In genomic region chr13:109729031-109729870, GRCh38 we compare ENCODE assay signal across 17 cellular contexts. TPM values are rescaled to one million over a fixed set of nuclear protein-coding genes. Genes with fewer than 3 reads are reported as not detected.
DNase-seq lines count a peak whose midpoint lies in the region; FAIRE-seq and TF ChIP-seq lines count a peak whose summit lies in the region.
"Had no signal": no experiment of that assay in that cellular context is flagged by ENCODE, and none has a peak within 500 bp of the region (broad histone marks: within the 10 kb centered on the region; RNA-seq: fewer than 3 reads in every experiment).

No MANE protein-coding gene starts in this region.

- H3K18ac ChIP-seq in mesendoderm (ENCODE audit: low read length), result no peak overlapping the region

- no peak overlapping the region for H3K4ac ChIP-seq in mesendoderm (ENCODE audit: low read depth, low read length)

- no peak overlapping the region for H3K56ac ChIP-seq in mesendoderm (ENCODE audit: low read length)

- H3K79me2 ChIP-seq in mammary epithelial cell (ENCODE audit: insufficient read depth, low read length) (no peaks in the 10 kb centered on the region), mesendoderm (ENCODE audit: control insufficient read depth, insufficient read depth, low read length) (no peaks in the 10 kb centered on the region)

- no peak overlapping the region for H3K9ac ChIP-seq in mammary epithelial cell (ENCODE audit: insufficient read depth, low read length)
- no peak overlapping the region for H3K9ac ChIP-seq in mesendoderm (ENCODE audit: low read length)

- DNase-seq in mammary epithelial cell, result peak; percentile 63
- no peak for DNase-seq in MCF 10A (ENCODE audit: unreplicated experiment)
- DNase-seq in caudate nucleus (lab: John Stamatoyannopoulos, UW), result no peak
- peak; percentile 37 for DNase-seq in mesendoderm
- peak; percentile 7 for DNase-seq in urothelium cell line (ENCODE audit: low spot score)
- no peak for DNase-seq in AML-193 (lab: John Stamatoyannopoulos, UW)
- no peak for DNase-seq in endothelial cell (ENCODE audit: low spot score)
- DNase-seq in T-helper 1 cell, result no peak
- DNase-seq: activated CD4-positive, alpha-beta memory T cell treated with anti-CD3 and anti-CD28 coated beads for 36 hours; HCEC 1CT; KBM-7; left ventricle myocardium superior; NCI-H510A treated with DMSO at 0.1 percent for 48 hours; T1000 had no signal

- in situ Hi-C loops in mammary epithelial cell (cut with MboI; ENCODE audit: low sequenced_read_pairs in 2 of 2), result no loop called here

- H3K4me3 Mint-ChIP-seq in MCF 10A (ENCODE audit: unreplicated experiment) (no peak overlapping the region), endothelial cell (ENCODE audit: unreplicated experiment) (no peak overlapping the region)
- H3K4me3 Mint-ChIP-seq: activated CD4-positive, alpha-beta memory T cell treated with anti-CD3 and anti-CD28 coated beads for 36 hours had no signal

- H2BK15ac ChIP-seq in mesendoderm (replicated peaks; ENCODE audit: low read depth), result no peak overlapping the region

- H2BK120ac ChIP-seq in mesendoderm (ENCODE audit: low read depth, low read length), result no peak overlapping the region

- H3K27ac Mint-ChIP-seq in MCF 10A (ENCODE audit: low read depth, unreplicated experiment) (no peak overlapping the region), endothelial cell (ENCODE audit: unreplicated experiment) (no peak overlapping the region)
- H3K27ac Mint-ChIP-seq: activated CD4-positive, alpha-beta memory T cell treated with anti-CD3 and anti-CD28 coated beads for 36 hours had no signal

- peak overlapping the region; percentile 55 for H3K4me2 ChIP-seq in mammary epithelial cell (ENCODE audit: insufficient read depth, low read depth, low read length)
- no peak overlapping the region for H3K4me2 ChIP-seq in mesendoderm (ENCODE audit: low read length)
- H3K4me2 ChIP-seq: A549 had no signal

- no peak overlapping the region for H3K27ac ChIP-seq in mammary epithelial cell (ENCODE audit: insufficient read depth, low read depth, low read length)
- H3K27ac ChIP-seq in caudate nucleus (ENCODE audit: low read depth, low read length), result peak overlapping the region; percentile 2
- H3K27ac ChIP-seq in mesendoderm (ENCODE audit: low read depth, low read length), result no peak overlapping the region
- H3K27ac ChIP-seq: A549, RWPE1 had no signal

- whole genome bisulfite sequencing in mammary epithelial cell (ENCODE audit: low coverage, missing lambda C conversion rate), result 10% methylated on average over 14 of the region's 14 CpGs
- WGBS in mesendoderm (ENCODE audit: extremely low coverage, insufficient coverage, low lambda C conversion rate), result no CpG with 5 or more reads among the region's 14 CpGs

- TF ChIP-seq CTCF in mammary epithelial cell (conservative IDR thresholded peaks at IDR 0.05 in 1 of 2, IDR thresholded peaks at IDR 0.05 in 1 of 2; ENCODE audit: extremely low read depth in 1 of 2, insufficient read depth in 1 of 2, low read depth in 1 of 2, low read length in 2 of 2) (no peak), MCF 10A (IDR thresholded peaks at IDR 0.05; ENCODE audit: unreplicated experiment) (no peak), endothelial cell (IDR thresholded peaks at IDR 0.05; ENCODE audit: unreplicated experiment) (no peak)

- POLR2A ChIA-PET in MCF 10A (lab: Yijun Ruan, JAX), result no interaction called here

- H2BK5ac ChIP-seq in mesendoderm (ENCODE audit: low read length), result no peak overlapping the region

- no peak overlapping the region for H4K8ac ChIP-seq in mesendoderm (ENCODE audit: low read depth, low read length)

- no TSS peak for BruUV-seq in mammary epithelial cell (replicated peaks; lab: Mats Ljungman, UMichigan)
- no TSS peak for BruUV-seq in MCF 10A (replicated peaks; lab: Mats Ljungman, UMichigan)

- no peak overlapping the region for H2AK5ac ChIP-seq in mesendoderm (ENCODE audit: low read length)

- peak overlapping the region; percentile 60 for H2AFZ ChIP-seq in mammary epithelial cell (ENCODE audit: low read depth, low read length)

- peaks cover 13% of the 10 kb centered on the region for H3K4me1 ChIP-seq in mammary epithelial cell (ENCODE audit: insufficient read depth, low read length)
- H3K4me1 ChIP-seq in mesendoderm (ENCODE audit: control insufficient read depth, low read depth, low read length), result no peaks in the 10 kb centered on the region
- H3K4me1 ChIP-seq: A549 had no signal

- H3K4me3 ChIP-seq in mammary epithelial cell (replicated peaks in 1 of 3; ENCODE audit: insufficient read depth in 1 of 3, low read depth in 2 of 3, low read length in 3 of 3), result no peak overlapping the region
- H3K4me3 ChIP-seq in mesendoderm (ENCODE audit: low read length), result no peak overlapping the region
- H3K4me3 ChIP-seq: A549 had no signal

- intact Hi-C loops in mammary epithelial cell (cut with micrococcal nuclease), result no loop called here
- intact Hi-C loops in MCF 10A (cut with micrococcal nuclease), result no loop called here

- H3K36me3 ChIP-seq in mammary epithelial cell (ENCODE audit: insufficient read depth, low read length) (no peaks in the 10 kb centered on the region), mesendoderm (ENCODE audit: control insufficient read depth, insufficient read depth, low read length) (no peaks in the 10 kb centered on the region)

- no peaks in the 10 kb centered on the region for H3K9me3 ChIP-seq in mammary epithelial cell (replicated peaks; ENCODE audit: insufficient read depth, low read length)
- H3K9me3 ChIP-seq: A549 had no signal

- H3K9me3 Mint-ChIP-seq in MCF 10A (ENCODE audit: unreplicated experiment) (no peaks in the 10 kb centered on the region), endothelial cell (ENCODE audit: unreplicated experiment) (no peaks in the 10 kb centered on the region)
- H3K9me3 Mint-ChIP-seq: activated CD4-positive, alpha-beta memory T cell treated with anti-CD3 and anti-CD28 coated beads for 36 hours had no signal

- H4K20me1 ChIP-seq in mammary epithelial cell (ENCODE audit: insufficient read depth, low read length), result no peaks in the 10 kb centered on the region

- dilution Hi-C loops in mammary epithelial cell (cut with HindIII; ENCODE audit: low sequenced_read_pairs), result loop anchor here (5.0 kb wide), 1 partner anchor 33 kb away; no protein-coding TSS in a partner anchor

- CTCF ChIA-PET in mammary epithelial cell (lab: Charles Lee; ENCODE audit: low non-redundant PET) (interaction anchor here (0.9 kb wide), 1 partner anchor 384 kb away, joined by 3 read pairs; no protein-coding TSS in a partner anchor), MCF 10A (lab: Yijun Ruan, JAX) (interaction anchor here (0.6 kb wide), 1 partner anchor 207 kb away, joined by 6 read pairs; no protein-coding TSS in a partner anchor)

- FAIRE-seq in urothelium cell line (lab: Jason Lieb, UNC), result no peak
- FAIRE-seq: A549, endothelial cell of umbilical vein had no signal

- H3K36me3 Mint-ChIP-seq in MCF 10A (ENCODE audit: insufficient read depth, unreplicated experiment) (peaks cover 6% of the 10 kb centered on the region), endothelial cell (ENCODE audit: low read depth, unreplicated experiment) (no peaks in the 10 kb centered on the region)
- H3K36me3 Mint-ChIP-seq: activated CD4-positive, alpha-beta memory T cell treated with anti-CD3 and anti-CD28 coated beads for 36 hours had no signal

- no peak overlapping the region for H4K5ac ChIP-seq in mesendoderm (ENCODE audit: low read length)

- H3K27me3 Mint-ChIP-seq in MCF 10A (ENCODE audit: insufficient read depth, unreplicated experiment), result no peaks in the 10 kb centered on the region
- peaks cover 11% of the 10 kb centered on the region for H3K27me3 Mint-ChIP-seq in endothelial cell (ENCODE audit: unreplicated experiment)

- H3K27me3 ChIP-seq in mammary epithelial cell (ENCODE audit: insufficient read depth, low read length) (no peaks in the 10 kb centered on the region), mesendoderm (ENCODE audit: insufficient read depth, low read length, poor library complexity) (no peaks in the 10 kb centered on the region)

- H3K79me1 ChIP-seq in mesendoderm (ENCODE audit: low read length), result no peaks in the 10 kb centered on the region

- H3K23ac ChIP-seq in mesendoderm (ENCODE audit: low read length), result no peak overlapping the region

- H3K4me1 Mint-ChIP-seq in MCF 10A (ENCODE audit: insufficient read depth, unreplicated experiment), result peaks cover 5% of the 10 kb centered on the region
- H3K4me1 Mint-ChIP-seq in endothelial cell (ENCODE audit: unreplicated experiment), result peaks cover 21% of the 10 kb centered on the region

RNA-seq across cellular contexts. Expression of gene IRS2, which starts 57.1 kb away (rescaled TPM):
- total RNA-seq in mammary epithelial cell (10 to 100 TPM; 22.7 to 37.8 TPM), MCF 10A (2022) (41.8 and 48.5 TPM in 2 replicates), endothelial cell (ENCODE audit: unreplicated experiment) (16.4 TPM)
- polyA plus RNA-seq in mammary epithelial cell, result 6.2 TPM
- polyA minus RNA-seq in mammary epithelial cell, result 14.0 TPM
- 6.1 TPM for polyA plus RNA-seq in mesendoderm (2013, experiment 1 of 2)
- polyA plus RNA-seq in mesendoderm (2013, experiment 2 of 2), result 6.2 TPM

Comparison
In these comparisons a context has a peak if more than half of its experiments do, and no peak if none do; other contexts are left out.
1. DNase-seq: peak in mammary epithelial cell (single experiment), mesendoderm (single experiment) and urothelium cell line (single experiment); none in MCF 10A (single experiment), caudate nucleus (0 of 61), AML-193 (0 of 2), endothelial cell (single experiment) and T-helper 1 cell (0 of 5).